Comparison of ENCODE assay signal across 9 cellular contexts in the genomic region with DNA sequence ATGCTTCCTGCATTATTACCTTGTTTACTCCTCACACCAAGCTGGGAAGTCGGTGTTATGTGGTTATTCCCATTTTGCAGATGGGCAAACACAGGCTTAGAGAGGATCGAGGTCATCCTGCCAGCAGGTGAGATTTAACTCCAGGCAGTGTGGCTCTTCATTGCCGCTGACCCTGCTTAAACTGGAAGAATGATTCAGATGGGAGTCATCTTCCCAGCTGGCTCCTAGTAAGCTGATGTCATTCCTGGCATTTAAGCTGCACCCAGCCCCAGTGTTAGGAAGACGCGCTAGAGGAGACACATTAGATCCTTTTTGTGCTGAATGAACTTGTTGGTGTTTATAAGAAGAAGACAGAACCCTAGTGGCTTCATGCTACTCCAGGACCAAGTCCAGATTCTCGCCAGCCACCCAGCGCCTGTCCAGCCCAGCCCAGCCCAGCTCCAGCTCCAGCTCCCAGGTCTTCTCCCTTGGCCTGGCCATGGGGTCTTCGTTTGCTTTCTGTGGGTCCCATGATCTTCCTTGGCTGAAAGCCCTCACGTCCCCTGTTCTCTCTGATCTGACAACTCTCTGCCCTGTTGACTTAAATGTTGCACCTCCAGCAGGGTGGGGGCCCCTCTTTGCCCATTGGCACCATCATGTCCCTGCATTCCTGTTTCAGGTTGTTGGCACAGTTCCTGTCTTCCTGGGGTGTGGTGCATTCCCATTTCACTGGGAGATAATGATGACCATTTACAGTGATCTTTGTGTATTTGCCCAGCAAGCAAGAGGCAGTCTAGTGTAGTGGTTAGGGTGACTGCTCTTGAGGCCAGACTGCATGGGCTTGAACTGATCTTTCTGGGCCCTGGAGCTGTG. TPM values are rescaled to one million over a fixed set of nuclear protein-coding genes. Genes with fewer than 3 reads are reported as not detected.
DNase-seq lines count a peak whose midpoint lies in the region; ATAC-seq and TF ChIP-seq lines count a peak whose summit lies in the region.
"Had no signal": no experiment of that assay in that cellular context is flagged by ENCODE, and none has a peak within 500 bp of the region (broad histone marks: within the 10 kb centered on the region; RNA-seq: fewer than 3 reads in every experiment).

No MANE protein-coding gene starts in this region.

- peak overlapping the region; percentile 79 to 90 for H3K27ac ChIP-seq in right atrium auricular region

- H3K4me1 ChIP-seq in adipocyte (ENCODE audit: control insufficient read depth, insufficient read depth, low read length) (peaks cover 21% of the 10 kb centered on the region), right atrium auricular region (peaks cover 0 to 37% of the 10 kb centered on the region in 2 donors)

- H3K4me3 ChIP-seq in HFF-Myc (replicated peaks; ENCODE audit: low read depth, low read length) (no peak overlapping the region), adipocyte (ENCODE audit: low read length) (peak overlapping the region; percentile 67), right atrium auricular region (no peak overlapping the region)

- DNase-seq in HFF-Myc (ENCODE audit: extremely low read depth, low read depth) = peak; percentile 93
- DNase-seq in adipocyte (ENCODE audit: low read depth) = peak; percentile 83
- peak; percentile 77 for DNase-seq in right atrium auricular region (ENCODE audit: low spot score)
- peak; percentile 89 for DNase-seq in stromal cell of bone marrow (ENCODE audit: low read depth)
- DNase-seq in mesenteric fat pad (ENCODE audit: low spot score) = no peak
- DNase-seq in NCI-H146 treated with DMSO at 0.1 percent for 48 hours (lab: John Stamatoyannopoulos, UW; ENCODE audit: unreplicated experiment) = no peak
- no peak for DNase-seq in NCI-H1436 treated with DMSO at 0.1 percent for 48 hours (lab: John Stamatoyannopoulos, UW)
- DNase-seq: activated B cell treated with CpG ODN at 0.5 μM for 24 hours had no signal

- TF ChIP-seq CTCF in HFF-Myc (IDR thresholded peaks at IDR 0.05; ENCODE audit: low read depth, low read length, missing control alignments) = no peak
- TF ChIP-seq CTCF in right atrium auricular region (IDR thresholded peaks at IDR 0.05) = no peak

- H3K36me3 ChIP-seq in adipocyte (ENCODE audit: control insufficient read depth, insufficient read depth, low read length, severe bottlenecking) (no peaks in the 10 kb centered on the region), right atrium auricular region (no peaks in the 10 kb centered on the region)

- H3K9ac ChIP-seq in adipocyte (ENCODE audit: low read length) = peak overlapping the region; percentile 60

- ATAC-seq in HG02588 (IDR thresholded peaks at IDR 0.05; ENCODE audit: unreplicated experiment) = no peak

- H3K27me3 ChIP-seq in adipocyte (replicated peaks; ENCODE audit: control insufficient read depth, insufficient read depth, low read length) = no peaks in the 10 kb centered on the region
- no peaks in the 10 kb centered on the region for H3K27me3 ChIP-seq in right atrium auricular region

- H3K9me3 ChIP-seq in adipocyte (ENCODE audit: control insufficient read depth, low read length) (no peaks in the 10 kb centered on the region), right atrium auricular region (no peaks in the 10 kb centered on the region)

RNA-seq across cellular contexts. Expression of gene PARVB, which starts 13.6 kb away (rescaled TPM):
- 10 to 100 TPM; 43.8 to 86.5 TPM for total RNA-seq in right atrium auricular region
- total RNA-seq in mesenteric fat pad = 76.2 TPM

Comparison
In these comparisons a context has a peak if more than half of its experiments do, and no peak if none do; other contexts are left out.
1. DNase-seq: peak in HFF-Myc (single experiment), adipocyte (single experiment), right atrium auricular region (single experiment) and stromal cell of bone marrow (single experiment); none in mesenteric fat pad (single experiment), NCI-H146 treated with DMSO at 0.1 percent for 48 hours (single experiment) and NCI-H1436 treated with DMSO at 0.1 percent for 48 hours (single experiment).